In the genomic region with DNA sequence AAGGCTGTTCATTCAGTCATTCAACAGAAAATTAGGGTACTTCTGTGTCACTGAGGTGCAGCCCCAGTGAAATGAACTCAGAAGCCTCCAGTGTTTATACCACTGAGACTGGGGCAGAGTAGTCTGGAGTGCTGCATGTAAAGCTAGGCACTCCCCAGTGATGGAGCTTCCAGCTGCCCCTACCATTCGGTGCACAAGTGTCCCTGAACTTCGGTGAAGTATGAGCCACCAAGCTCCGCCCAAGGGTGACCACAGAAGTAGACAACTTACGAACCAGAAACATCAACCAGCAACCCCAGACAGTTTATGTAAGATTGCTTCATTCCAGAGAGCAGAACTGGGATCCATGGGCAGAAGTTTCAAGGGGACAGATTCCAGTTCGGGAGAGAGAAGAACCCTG, we compare ENCODE assay signal across 32 cellular contexts.
A peak's percentile ranks its signal among the peaks of the same experiment; 100 is the strongest.
DNase-seq lines count a peak whose midpoint lies in the region; ATAC-seq and TF ChIP-seq lines count a peak whose summit lies in the region.
"Had no signal": no experiment of that assay in that cellular context is flagged by ENCODE, and none has a peak within 500 bp of the region (broad histone marks: within the 10 kb centered on the region; RNA-seq: fewer than 3 reads in every experiment).

No MANE protein-coding gene starts in this region.

- ATAC-seq in HG02798 (IDR thresholded peaks at IDR 0.05; ENCODE audit: poor library complexity, unreplicated experiment) = no peak
- ATAC-seq: esophagus mucosa; HCT116; K562; left lung; naive thymus-derived CD4-positive, alpha-beta T cell; Panc1 had no signal

- intact Hi-C loops in esophagus muscularis mucosa (cut with DNase I) = no loop called here

- no peak overlapping the region for H3K4me3 Mint-ChIP-seq in osteocyte (ENCODE audit: unreplicated experiment)
- H3K4me3 Mint-ChIP-seq: activated naive CD8-positive, alpha-beta T cell treated with anti-CD3 and anti-CD28 coated beads, Interleukin-2, amount 10 ng/mL, durations not matched to agents 7 days and 5 days; mesothelial cell of epicardium; naive thymus-derived CD4-positive, alpha-beta T cell had no signal

- no peaks in the 10 kb centered on the region for H3K9me3 Mint-ChIP-seq in osteocyte (ENCODE audit: unreplicated experiment)
- H3K9me3 Mint-ChIP-seq: activated naive CD8-positive, alpha-beta T cell treated with anti-CD3 and anti-CD28 coated beads, Interleukin-2, amount 10 ng/mL, durations not matched to agents 7 days and 5 days; mesothelial cell of epicardium had no signal

- TF ChIP-seq CTCF in esophagus muscularis mucosa (IDR thresholded peaks at IDR 0.05) = no peak
- no peak for TF ChIP-seq CTCF in osteocyte (IDR thresholded peaks at IDR 0.05)

- peaks cover 67% of the 10 kb centered on the region for H3K4me1 Mint-ChIP-seq in osteocyte (ENCODE audit: unreplicated experiment)

- H3K36me3 Mint-ChIP-seq in osteocyte (ENCODE audit: unreplicated experiment) = peaks cover 3% of the 10 kb centered on the region
- H3K36me3 Mint-ChIP-seq: mesothelial cell of epicardium had no signal

- WGBS in esophagus muscularis mucosa = 88% methylated on average over 5 of the region's 5 CpGs

- TF ChIP-seq POLR2A in esophagus muscularis mucosa (IDR thresholded peaks at IDR 0.05; ENCODE audit: low read depth) = no peak

- TF ChIP-seq EP300 in esophagus muscularis mucosa (IDR thresholded peaks at IDR 0.05) = no peak

- no peak overlapping the region for H3K9ac ChIP-seq in HUES48 (ENCODE audit: low read depth, low read length)

- H3K27ac Mint-ChIP-seq in osteocyte (ENCODE audit: unreplicated experiment) = peak overlapping the region; percentile 84
- H3K27ac Mint-ChIP-seq: activated naive CD8-positive, alpha-beta T cell treated with anti-CD3 and anti-CD28 coated beads, Interleukin-2, amount 10 ng/mL, durations not matched to agents 7 days and 5 days; mesothelial cell of epicardium; naive thymus-derived CD4-positive, alpha-beta T cell had no signal

- no peaks in the 10 kb centered on the region for H3K36me3 ChIP-seq in HUES48 (ENCODE audit: control insufficient read depth, insufficient read depth, low read length)
- no peaks in the 10 kb centered on the region for H3K36me3 ChIP-seq in SJSA1
- H3K36me3 ChIP-seq in esophagus muscularis mucosa = peaks cover 0 to 5% (median 3%) of the 10 kb centered on the region in 4 donors
- H3K36me3 ChIP-seq: ascending aorta, tibial nerve had no signal

- H3K4me1 ChIP-seq in HUES48 (ENCODE audit: control insufficient read depth, insufficient read depth, low read length) = peaks cover 48% of the 10 kb centered on the region
- peaks cover 29% of the 10 kb centered on the region for H3K4me1 ChIP-seq in SJSA1 (replicated peaks)
- peaks cover under 1 to 35% (median 26%) of the 10 kb centered on the region in 4 donors for H3K4me1 ChIP-seq in esophagus muscularis mucosa

- no peaks in the 10 kb centered on the region for H3K27me3 ChIP-seq in HUES48 (ENCODE audit: control insufficient read depth, insufficient read depth, low read length)
- no peaks in the 10 kb centered on the region for H3K27me3 ChIP-seq in SJSA1 (replicated peaks)
- H3K27me3 ChIP-seq in esophagus muscularis mucosa = no peaks in the 10 kb centered on the region
- H3K27me3 ChIP-seq: ascending aorta, left lung, tibial nerve had no signal

- H3K27me3 Mint-ChIP-seq in osteocyte (ENCODE audit: unreplicated experiment) = no peaks in the 10 kb centered on the region
- H3K27me3 Mint-ChIP-seq: activated naive CD8-positive, alpha-beta T cell treated with anti-CD3 and anti-CD28 coated beads, Interleukin-2, amount 10 ng/mL, durations not matched to agents 7 days and 5 days; naive thymus-derived CD4-positive, alpha-beta T cell had no signal

- H3K4me3 ChIP-seq in HUES48 (ENCODE audit: low read depth, low read length) = no peak overlapping the region
- H3K4me3 ChIP-seq in SJSA1 = no peak overlapping the region
- H3K4me3 ChIP-seq in esophagus muscularis mucosa = no peak overlapping the region
- H3K4me3 ChIP-seq: ascending aorta, K562, left lung, tibial nerve had no signal

- DNase-seq in SJSA1 (ENCODE audit: low read depth in 1 of 2, low spot score in 2 of 2) (no peak), esophagus muscularis mucosa (ENCODE audit: extremely low spot score) (peak; percentile 26), osteocyte (ENCODE audit: extremely low spot score, unreplicated experiment) (no peak), T-helper 9 cell (no peak), NCI-H1092 (lab: John Stamatoyannopoulos, UW) (no peak)
- DNase-seq: activated CD4-positive, alpha-beta T cell treated with anti-CD3 and anti-CD28 coated beads for 4 hours; activated gamma-delta T cell; activated naive CD8-positive, alpha-beta T cell treated with anti-CD3 and anti-CD28 coated beads, Interleukin-2, amount 10 ng/mL, durations not matched to agents 7 days and 5 days; C1 segment of cervical spinal cord; caudate nucleus; COR-L47; cortex of kidney; DMS53; foreskin fibroblast; left lung; naive thymus-derived CD4-positive, alpha-beta T cell; NCI-H1436; NCI-H2081; NCI-H524 treated with DMSO at 0.1 percent for 48 hours; NK-92 treated with Interleukin-12 subunit alpha and Interleukin-12 subunit beta, amount 100 ng/mL, for 24 hours; SHP77; stimulated activated CD4-positive, alpha-beta T cell treated with anti-CD3 and anti-CD28 coated beads, Interleukin-15, amount 100 ng/mL, for 24 hours; stimulated activated CD4-positive, alpha-beta T cell treated with anti-CD3 and anti-CD28 coated beads, Interleukin-4, amount 100 ng/mL, for 4 hours had no signal

- no peaks in the 10 kb centered on the region for H3K9me3 ChIP-seq in HUES48 (ENCODE audit: control insufficient read depth, insufficient read depth, low read length)
- H3K9me3 ChIP-seq in SJSA1 (replicated peaks) = no peaks in the 10 kb centered on the region
- no peaks in the 10 kb centered on the region for H3K9me3 ChIP-seq in esophagus muscularis mucosa
- H3K9me3 ChIP-seq: ascending aorta, left lung, tibial nerve had no signal

- H3K27ac ChIP-seq in HUES48 (ENCODE audit: low read depth, low read length) = peak overlapping the region; percentile 87
- H3K27ac ChIP-seq in SJSA1 = peak overlapping the region; percentile 48; the same call in 1 of the 2 replicates
- peak overlapping the region in 1 of 4 donors; percentile 63 for H3K27ac ChIP-seq in esophagus muscularis mucosa (replicated peaks in 1 of 4)
- H3K27ac ChIP-seq: left lung had no signal
